ENCODE assay signal across 20 cellular contexts in genomic region chr10:84416245-84416555, GRCh38.
"Had no signal": no experiment of that assay in that cellular context is flagged by ENCODE, and none has a peak within 500 bp of the region (broad histone marks: within the 10 kb centered on the region; RNA-seq: fewer than 3 reads in every experiment).

No MANE protein-coding gene starts in this region.

- ATAC-seq: gastroesophageal sphincter, natural killer cell had no signal

- H3K36me3 ChIP-seq: neutrophil, thyroid gland, WERI-Rb-1 had no signal

- H3K9me3 ChIP-seq: neutrophil, thyroid gland had no signal

- DNase-seq: activated CD4-positive, alpha-beta T cell treated with anti-CD3 and anti-CD28 coated beads for 1 hour; activated CD8-positive, alpha-beta memory T cell treated with anti-CD3 and anti-CD28 coated beads for 24 hours; activated CD8-positive, alpha-beta memory T cell treated with anti-CD3 and anti-CD28 coated beads, Interleukin-2, amount 50 U/mL, for 48 hours; activated effector memory CD4-positive, alpha-beta T cell treated with Interleukin-2 at 50 U/mL for 16 hours; activated T-cell treated with anti-CD3 and anti-CD28 coated beads, Interleukin-2, amount 50 U/mL, for 48 hours; effector CD8-positive, alpha-beta T cell; heart left ventricle; kidney; left ventricle myocardium inferior; mesenchymal stem cell; natural killer cell; retina; spleen; stimulated activated naive CD4-positive, alpha-beta T cell; T-helper 2 cell; WERI-Rb-1 had no signal

- H3K4me3 ChIP-seq: esophagus muscularis mucosa, gastroesophageal sphincter, heart left ventricle, left ventricle myocardium inferior, spleen, thyroid gland had no signal

- H3K4me1 ChIP-seq: gastroesophageal sphincter had no signal
